In the genomic region with DNA sequence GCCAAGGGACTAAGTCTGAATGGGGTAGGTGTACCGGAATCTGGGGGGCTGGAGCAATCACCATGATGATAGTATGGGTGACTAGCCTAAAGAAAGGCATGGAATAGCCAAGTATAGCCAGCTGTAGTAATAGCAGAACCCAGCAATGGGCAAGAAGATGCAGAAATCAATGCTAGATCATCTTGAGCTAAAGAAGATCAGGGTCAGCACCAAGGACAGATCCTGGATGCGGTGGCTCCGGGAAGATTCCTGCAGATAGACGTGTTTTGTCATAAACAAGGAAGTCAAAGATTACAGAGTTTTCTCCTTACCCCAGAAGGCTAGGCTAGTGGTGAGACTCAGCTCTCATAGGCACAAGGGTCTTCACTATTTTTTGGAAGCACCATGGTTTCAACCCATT, we compare ENCODE assay signal across 19 cellular contexts.
DNase-seq lines count a peak whose midpoint lies in the region; ATAC-seq, FAIRE-seq and TF ChIP-seq lines count a peak whose summit lies in the region.
"Had no signal": no experiment of that assay in that cellular context is flagged by ENCODE, and none has a peak within 500 bp of the region (broad histone marks: within the 10 kb centered on the region; RNA-seq: fewer than 3 reads in every experiment).

No MANE protein-coding gene starts in this region.

- H3K36me3 ChIP-seq in GM12878 (ENCODE audit: control insufficient read depth in 2 of 2, insufficient read depth in 2 of 2, low read length in 1 of 2) = no peaks in the 10 kb centered on the region
- no peaks in the 10 kb centered on the region for H3K36me3 ChIP-seq in neural progenitor cell
- H3K36me3 ChIP-seq: sigmoid colon had no signal

- SMC1A ChIA-PET in GM12878 (lab: Charles Lee; ENCODE audit: uncharacterized antibody, unreplicated experiment) = no interaction called here

- peak; percentile 42 for DNase-seq in NCI-H82 (lab: John Stamatoyannopoulos, UW)
- no peak for DNase-seq in NCI-H82 treated with DMSO at 0.1 percent for 48 hours (lab: John Stamatoyannopoulos, UW; ENCODE audit: unreplicated experiment)
- DNase-seq in NB4 (ENCODE audit: low read depth) = peak; percentile 58
- no peak for DNase-seq in GM12878 (ENCODE audit: low read depth, low spot score)
- DNase-seq in neural progenitor cell (ENCODE audit: low spot score) = peak; percentile 64
- no peak for DNase-seq in H54 (ENCODE audit: insufficient read length, low spot score)
- DNase-seq: activated CD4-positive, alpha-beta T cell treated with anti-CD3 and anti-CD28 coated beads for 36 hours; activated T-cell treated with anti-CD3 and anti-CD28 coated beads for 4 hours; CD8-positive, alpha-beta memory T cell; effector CD4-positive, alpha-beta T cell; NCI-H2171; sigmoid colon; stimulated activated CD4-positive, alpha-beta T cell treated with anti-CD3 and anti-CD28 coated beads, Interleukin-4, amount 100 ng/mL, for 24 hours; T-helper 1 cell had no signal

- TF ChIP-seq POLR2A in NB4 (IDR thresholded peaks at IDR 0.05; ENCODE audit: extremely low read depth, insufficient read length) = no peak
- TF ChIP-seq POLR2A in GM12878 (IDR thresholded peaks at IDR 0.05; ENCODE audit: low read depth, low read length) = no peak
- no peak for TF ChIP-seq POLR2A in H54 (IDR thresholded peaks at IDR 0.05; ENCODE audit: low read depth, low read length)

- 40% methylated on average over 4 of the region's 4 CpGs for WGBS in GM12878 (ENCODE audit: insufficient coverage, insufficient replicate concordance, low lambda C conversion rate, missing lambda C conversion rate)

- FAIRE-seq in GM12878 (lab: Jason Lieb, UNC) = no peak
- no peak for FAIRE-seq in H54 (lab: Jason Lieb, UNC)

- H3K27me3 ChIP-seq in GM12878 (replicated peaks in 1 of 2; ENCODE audit: control insufficient read depth in 2 of 2, insufficient read depth in 2 of 2, low read length in 1 of 2) (no peaks in the 10 kb centered on the region), neural progenitor cell (peaks cover 39% of the 10 kb centered on the region)
- H3K27me3 ChIP-seq: sigmoid colon had no signal

- H3K9me3 Mint-ChIP-seq in neural progenitor cell = no peaks in the 10 kb centered on the region

- H3K4me3 Mint-ChIP-seq in neural progenitor cell = no peak overlapping the region
- H3K4me3 Mint-ChIP-seq: activated CD4-positive, alpha-beta T cell treated with anti-CD3 and anti-CD28 coated beads for 36 hours; natural killer cell treated with Interleukin-12 subunit alpha and Interleukin-12 subunit beta and Interleukin-15 and Interleukin-18, amount 100 ng/mL, for 72 hours had no signal

- no peaks in the 10 kb centered on the region for H3K4me1 Mint-ChIP-seq in neural progenitor cell
- H3K4me1 Mint-ChIP-seq: activated CD4-positive, alpha-beta T cell treated with anti-CD3 and anti-CD28 coated beads for 36 hours; CD8-positive, alpha-beta memory T cell had no signal

- no peak overlapping the region for H3K27ac Mint-ChIP-seq in neural progenitor cell
- H3K27ac Mint-ChIP-seq: activated CD4-positive, alpha-beta T cell treated with anti-CD3 and anti-CD28 coated beads for 36 hours; activated naive CD4-positive, alpha-beta T cell treated with anti-CD3 and anti-CD28 coated beads, Interleukin-2, amount 50 U/mL, for 72 hours; CD8-positive, alpha-beta memory T cell; natural killer cell treated with Interleukin-12 subunit alpha and Interleukin-12 subunit beta and Interleukin-15 and Interleukin-18, amount 100 ng/mL, for 72 hours had no signal

- POLR2A ChIA-PET in GM12878 (lab: Charles Lee) = no interaction called here

- CTCF ChIA-PET in GM12878 (lab: Yijun Ruan, JAX) = no interaction called here

- H3K36me3 Mint-ChIP-seq in neural progenitor cell = no peaks in the 10 kb centered on the region
- H3K36me3 Mint-ChIP-seq: activated naive CD4-positive, alpha-beta T cell treated with anti-CD3 and anti-CD28 coated beads, Interleukin-2, amount 50 U/mL, for 72 hours; CD8-positive, alpha-beta memory T cell; natural killer cell treated with Interleukin-12 subunit alpha and Interleukin-12 subunit beta and Interleukin-15 and Interleukin-18, amount 100 ng/mL, for 72 hours had no signal

- BruUV-seq in GM12878 (replicated peaks; lab: Mats Ljungman, UMichigan) = no TSS peak

- no peak for TF ChIP-seq RAD21 in GM12878 (IDR thresholded peaks at IDR 0.05; ENCODE audit: insufficient read depth, low read depth, low read length)

- H3F3A ChIP-seq in neural progenitor cell (ENCODE audit: low read depth) = no peaks in the 10 kb centered on the region

- no peak overlapping the region for H2AFZ ChIP-seq in GM12878 (ENCODE audit: control insufficient read depth, low read depth, low read length)
- H2AFZ ChIP-seq in neural progenitor cell (replicated peaks) = no peak overlapping the region

- no peaks in the 10 kb centered on the region for H3K9me3 ChIP-seq in GM12878 (replicated peaks; ENCODE audit: control insufficient read depth, insufficient read depth, low read length)
- H3K9me3 ChIP-seq in neural progenitor cell (ENCODE audit: low read depth) = no peaks in the 10 kb centered on the region
- H3K9me3 ChIP-seq: sigmoid colon had no signal

- RAD21 ChIA-PET in GM12878 (lab: Charles Lee; ENCODE audit: unreplicated experiment) = no interaction called here

- no peak overlapping the region for H3K27ac ChIP-seq in GM12878 (ENCODE audit: control insufficient read depth, insufficient read depth)
- H3K27ac ChIP-seq in neural progenitor cell = no peak overlapping the region
- H3K27ac ChIP-seq: sigmoid colon had no signal

- H3K27me3 Mint-ChIP-seq in neural progenitor cell (ENCODE audit: insufficient read depth, low read depth) = peaks cover 16% of the 10 kb centered on the region
- H3K27me3 Mint-ChIP-seq: CD8-positive, alpha-beta memory T cell; natural killer cell treated with Interleukin-12 subunit alpha and Interleukin-12 subunit beta and Interleukin-15 and Interleukin-18, amount 100 ng/mL, for 72 hours had no signal

- H3K4me3 ChIP-seq in NB4 (ENCODE audit: low read depth, low read length) (no peak overlapping the region), GM12878 (no peak overlapping the region), neural progenitor cell (no peak overlapping the region)
- H3K4me3 ChIP-seq: lung, sigmoid colon had no signal

- in situ Hi-C loops in GM12878 (cut with MboI) = no loop called here

- H3K9ac ChIP-seq in GM12878 (ENCODE audit: control insufficient read depth, insufficient read depth, low read length) = no peak overlapping the region
- no peak overlapping the region for H3K9ac ChIP-seq in neural progenitor cell

- intact Hi-C loops in GM12878 (cut with micrococcal nuclease; ENCODE audit: unreplicated experiment) = no loop called here

- TF ChIP-seq EP300 in GM12878 (IDR thresholded peaks at IDR 0.05; ENCODE audit: borderline replicate concordance in 1 of 2, control insufficient read depth in 1 of 2, low read depth in 2 of 2, low read length in 2 of 2) = no peak

- TF ChIP-seq CTCF in NB4 (IDR thresholded peaks at IDR 0.05; ENCODE audit: low read depth, low read length) (no peak), GM12878 (IDR thresholded peaks at IDR 0.05 in 2 of 3, conservative IDR thresholded peaks at IDR 0.05 in 1 of 3; ENCODE audit: control insufficient read depth in 2 of 3, extremely low read depth in 1 of 3, insufficient read depth in 1 of 3, low read depth in 3 of 3, low read length in 3 of 3) (no peak), neural progenitor cell (IDR thresholded peaks at IDR 0.05) (no peak)

- H4K20me1 ChIP-seq in GM12878 (ENCODE audit: control insufficient read depth, insufficient read depth) = no peaks in the 10 kb centered on the region
- H4K20me1 ChIP-seq in neural progenitor cell (ENCODE audit: low read depth) = no peaks in the 10 kb centered on the region

- no peaks in the 10 kb centered on the region for H3K4me1 ChIP-seq in GM12878 (ENCODE audit: control insufficient read depth, insufficient read depth, low read length)
- H3K4me1 ChIP-seq in neural progenitor cell = no peaks in the 10 kb centered on the region
- H3K4me1 ChIP-seq: sigmoid colon had no signal

- no peak overlapping the region for H3K4me2 ChIP-seq in GM12878 (ENCODE audit: control insufficient read depth, insufficient read depth)
- H3K4me2 ChIP-seq in neural progenitor cell = no peak overlapping the region

- no peak for ATAC-seq in GM12878
- ATAC-seq in GM18498 (IDR thresholded peaks at IDR 0.05; ENCODE audit: unreplicated experiment) = no peak
- no peak for ATAC-seq in GM21737 (IDR thresholded peaks at IDR 0.05; ENCODE audit: unreplicated experiment)
- ATAC-seq: activated CD4-positive, alpha-beta T cell treated with anti-CD3 and anti-CD28 coated beads for 36 hours; activated naive CD4-positive, alpha-beta T cell treated with anti-CD3 and anti-CD28 coated beads, Interleukin-2, amount 50 U/mL, for 72 hours; natural killer cell treated with Interleukin-12 subunit alpha and Interleukin-12 subunit beta and Interleukin-15 and Interleukin-18, amount 100 ng/mL, for 72 hours had no signal

- H3K79me2 ChIP-seq in GM12878 (ENCODE audit: control insufficient read depth, insufficient read depth, low read length) (no peaks in the 10 kb centered on the region), neural progenitor cell (ENCODE audit: low read depth) (no peaks in the 10 kb centered on the region)

TF ChIP-seq in GM12878, 131 proteins besides CTCF, POLR2A, EP300 and RAD21 (continues in another document):
- no peak for TF ChIP-seq NR2C2 (IDR thresholded peaks at IDR 0.05; ENCODE audit: borderline replicate concordance, control insufficient read depth, insufficient read length, low read depth)
- no peak for TF ChIP-seq RFX5 (IDR thresholded peaks at IDR 0.05; ENCODE audit: low read depth, low read length)
- TF ChIP-seq, protein P1, sequence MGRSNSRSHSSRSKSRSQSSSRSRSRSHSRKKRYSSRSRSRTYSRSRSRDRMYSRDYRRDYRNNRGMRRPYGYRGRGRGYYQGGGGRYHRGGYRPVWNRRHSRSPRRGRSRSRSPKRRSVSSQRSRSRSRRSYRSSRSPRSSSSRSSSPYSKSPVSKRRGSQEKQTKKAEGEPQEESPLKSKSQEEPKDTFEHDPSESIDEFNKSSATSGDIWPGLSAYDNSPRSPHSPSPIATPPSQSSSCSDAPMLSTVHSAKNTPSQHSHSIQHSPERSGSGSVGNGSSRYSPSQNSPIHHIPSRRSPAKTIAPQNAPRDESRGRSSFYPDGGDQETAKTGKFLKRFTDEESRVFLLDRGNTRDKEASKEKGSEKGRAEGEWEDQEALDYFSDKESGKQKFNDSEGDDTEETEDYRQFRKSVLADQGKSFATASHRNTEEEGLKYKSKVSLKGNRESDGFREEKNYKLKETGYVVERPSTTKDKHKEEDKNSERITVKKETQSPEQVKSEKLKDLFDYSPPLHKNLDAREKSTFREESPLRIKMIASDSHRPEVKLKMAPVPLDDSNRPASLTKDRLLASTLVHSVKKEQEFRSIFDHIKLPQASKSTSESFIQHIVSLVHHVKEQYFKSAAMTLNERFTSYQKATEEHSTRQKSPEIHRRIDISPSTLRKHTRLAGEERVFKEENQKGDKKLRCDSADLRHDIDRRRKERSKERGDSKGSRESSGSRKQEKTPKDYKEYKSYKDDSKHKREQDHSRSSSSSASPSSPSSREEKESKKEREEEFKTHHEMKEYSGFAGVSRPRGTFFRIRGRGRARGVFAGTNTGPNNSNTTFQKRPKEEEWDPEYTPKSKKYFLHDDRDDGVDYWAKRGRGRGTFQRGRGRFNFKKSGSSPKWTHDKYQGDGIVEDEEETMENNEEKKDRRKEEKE (IDR thresholded peaks at IDR 0.05) = no peak
- TF ChIP-seq SMAD1 (IDR thresholded peaks at IDR 0.05; ENCODE audit: low read depth, partially characterized antibody) = no peak

Comparison
In these comparisons a context has a peak if more than half of its experiments do, and no peak if none do; other contexts are left out.
1. DNase-seq: peak in NCI-H82 (single experiment), NB4 (single experiment) and neural progenitor cell (single experiment); none in NCI-H82 treated with DMSO at 0.1 percent for 48 hours (single experiment), GM12878 (single experiment) and H54 (single experiment).